In the genomic region with DNA sequence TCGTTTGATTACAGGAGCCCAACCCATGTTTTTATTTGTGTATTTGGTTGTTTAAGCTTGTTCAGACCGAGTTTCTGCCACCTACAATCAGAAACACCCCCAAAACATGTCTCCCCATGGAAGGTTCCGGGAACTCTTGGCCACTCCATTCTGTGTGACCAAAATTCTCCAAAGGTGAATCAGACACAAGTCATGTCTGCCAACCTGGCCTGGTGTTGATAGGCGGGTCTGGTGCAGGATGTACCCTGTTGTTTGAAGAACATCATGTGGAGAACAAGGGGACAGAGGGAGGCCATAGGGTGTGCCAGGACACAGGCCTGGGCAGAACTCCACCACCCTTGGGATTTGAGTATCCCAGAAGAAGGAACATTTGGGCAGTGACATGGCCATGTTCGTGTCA, we compare ENCODE assay signal across 19 cellular contexts. TPM values are rescaled to one million over a fixed set of nuclear protein-coding genes. Genes with fewer than 3 reads are reported as not detected.
DNase-seq lines count a peak whose midpoint lies in the region; ATAC-seq and TF ChIP-seq lines count a peak whose summit lies in the region.
"Had no signal": no experiment of that assay in that cellular context is flagged by ENCODE, and none has a peak within 500 bp of the region (broad histone marks: within the 10 kb centered on the region; RNA-seq: fewer than 3 reads in every experiment).

No MANE protein-coding gene starts in this region.

- in situ Hi-C loops in mammary epithelial cell (cut with MboI; ENCODE audit: low sequenced_read_pairs in 2 of 2) (no loop called here), G401 (cut with HindIII; ENCODE audit: low sequenced_read_pairs) (no loop called here)

- H3K36me3 ChIP-seq in Loucy (ENCODE audit: insufficient read depth, low read length) = no peaks in the 10 kb centered on the region
- no peaks in the 10 kb centered on the region for H3K36me3 ChIP-seq in mammary epithelial cell (ENCODE audit: insufficient read depth, low read length)
- H3K36me3 ChIP-seq in stomach = no peaks in the 10 kb centered on the region
- H3K36me3 ChIP-seq: adrenal gland had no signal

- no peaks in the 10 kb centered on the region for H3F3A ChIP-seq in Loucy (ENCODE audit: low read depth)

- no peak for TF ChIP-seq CTCF in Loucy (conservative IDR thresholded peaks at IDR 0.05; ENCODE audit: low read length)
- no peak for TF ChIP-seq CTCF in mammary epithelial cell (conservative IDR thresholded peaks at IDR 0.05 in 1 of 2, IDR thresholded peaks at IDR 0.05 in 1 of 2; ENCODE audit: extremely low read depth in 1 of 2, insufficient read depth in 1 of 2, low read depth in 1 of 2, low read length in 2 of 2)
- no peak for TF ChIP-seq CTCF in stomach (IDR thresholded peaks at IDR 0.05)

- H3K4me1 ChIP-seq in Loucy (ENCODE audit: insufficient read depth, low read length, poor library complexity, severe bottlenecking) (peaks cover 5% of the 10 kb centered on the region), mammary epithelial cell (ENCODE audit: insufficient read depth, low read length) (peaks cover 4% of the 10 kb centered on the region), stomach (no peaks in the 10 kb centered on the region)
- H3K4me1 ChIP-seq: adrenal gland had no signal

- dilution Hi-C loops in mammary epithelial cell (cut with HindIII; ENCODE audit: low sequenced_read_pairs) = loop anchor here (10.0 kb wide), 1 partner anchor 223 kb away; a partner anchor contains a TSS

- no peak for TF ChIP-seq POLR2A in stomach (IDR thresholded peaks at IDR 0.05)

- CTCF ChIA-PET in mammary epithelial cell (lab: Charles Lee; ENCODE audit: low non-redundant PET) = no interaction called here

- intact Hi-C loops in Right ventricle myocardium superior (cut with DNase I) = no loop called here
- intact Hi-C loops in Right ventricle myocardium inferior (cut with DNase I) = no loop called here
- intact Hi-C loops in mammary epithelial cell (cut with micrococcal nuclease) = no loop called here
- intact Hi-C loops in stomach (cut with DNase I; ENCODE audit: low total_unique reads) = no loop called here

- H3K4me2 ChIP-seq in Loucy (ENCODE audit: low read depth, low read length, poor library complexity, severe bottlenecking) = no peak overlapping the region
- H3K4me2 ChIP-seq in mammary epithelial cell (ENCODE audit: insufficient read depth, low read depth, low read length) = no peak overlapping the region

- 68% methylated on average over 4 of the region's 5 CpGs for WGBS in mammary epithelial cell (ENCODE audit: low coverage, missing lambda C conversion rate)
- 68 to 81% (median 73%) methylated on average over 5 of the region's 5 CpGs for WGBS in stomach, 5 donors

- H3K9ac ChIP-seq in Loucy (ENCODE audit: low read depth, low read length, poor library complexity, severe bottlenecking) (no peak overlapping the region), mammary epithelial cell (ENCODE audit: insufficient read depth, low read length) (no peak overlapping the region)

- H3K9me3 ChIP-seq in Loucy (ENCODE audit: insufficient read depth, low read depth, low read length) (no peaks in the 10 kb centered on the region), mammary epithelial cell (replicated peaks; ENCODE audit: insufficient read depth, low read length) (no peaks in the 10 kb centered on the region), stomach (no peaks in the 10 kb centered on the region)
- H3K9me3 ChIP-seq: adrenal gland had no signal

- H3K27me3 ChIP-seq in Loucy (ENCODE audit: insufficient read depth, low read length, poor library complexity, severe bottlenecking) (no peaks in the 10 kb centered on the region), mammary epithelial cell (ENCODE audit: insufficient read depth, low read length) (no peaks in the 10 kb centered on the region), stomach (peaks cover 0 to 19% (median 5%) of the 10 kb centered on the region in 3 donors)
- H3K27me3 ChIP-seq: adrenal gland had no signal

- no peak for TF ChIP-seq EP300 in stomach (IDR thresholded peaks at IDR 0.05)

- no peaks in the 10 kb centered on the region for H3K9me2 ChIP-seq in Loucy (replicated peaks; ENCODE audit: low read depth, low read length)

- BruUV-seq in mammary epithelial cell (replicated peaks; lab: Mats Ljungman, UMichigan) = no TSS peak

- H4K20me1 ChIP-seq in Loucy (ENCODE audit: insufficient read depth, low read length, poor library complexity, severe bottlenecking) (no peaks in the 10 kb centered on the region), mammary epithelial cell (ENCODE audit: insufficient read depth, low read length) (no peaks in the 10 kb centered on the region)

- no peak overlapping the region for H3K4me3 ChIP-seq in Loucy (ENCODE audit: low read length, poor library complexity, severe bottlenecking)
- no peak overlapping the region for H3K4me3 ChIP-seq in mammary epithelial cell (replicated peaks in 1 of 3; ENCODE audit: insufficient read depth in 1 of 3, low read depth in 2 of 3, low read length in 3 of 3)
- no peak overlapping the region for H3K4me3 ChIP-seq in stomach
- H3K4me3 ChIP-seq: adrenal gland had no signal

- H2AFZ ChIP-seq in Loucy (ENCODE audit: low read length) = 0 out of 2 replicates have a peak overlapping the region, but pooled peaks have one; percentile 33
- H2AFZ ChIP-seq in mammary epithelial cell (ENCODE audit: low read depth, low read length) = peak overlapping the region; percentile 21

- DNase-seq in Right ventricle myocardium superior = no peak
- no peak for DNase-seq in Right ventricle myocardium inferior (ENCODE audit: missing footprints)
- DNase-seq in mammary epithelial cell = no peak
- DNase-seq in stomach = peak; percentile 30
- DNase-seq in T1000 (lab: John Stamatoyannopoulos, UW) = no peak
- DNase-seq in CD1c-positive myeloid dendritic cell (ENCODE audit: extremely low spot score) = no peak
- DNase-seq in G401 (ENCODE audit: low spot score) = no peak
- DNase-seq: activated CD4-positive, alpha-beta memory T cell treated with anti-CD3 and anti-CD28 coated beads, Interleukin-2, amount 10 ng/mL, durations not matched to agents 7 days and 5 days; activated CD4-positive, CD25-positive, alpha-beta regulatory T cell treated with anti-CD3 and anti-CD28 coated beads, Interleukin-2, amount 50 U/mL, for 72 hours; activated gamma-delta T cell; adrenal gland; head of caudate nucleus; naive B cell; NCI-H1694 treated with DMSO at 0.1 percent for 48 hours; nucleus accumbens; small intestine had no signal

- ATAC-seq in Right ventricle myocardium superior (ENCODE audit: poor library complexity) (peak; percentile 27), Right ventricle myocardium inferior (no peak)

- H3K79me2 ChIP-seq in Loucy (ENCODE audit: insufficient read depth, low read length) = no peaks in the 10 kb centered on the region
- no peaks in the 10 kb centered on the region for H3K79me2 ChIP-seq in mammary epithelial cell (ENCODE audit: insufficient read depth, low read length)

- H3K27ac ChIP-seq in mammary epithelial cell (ENCODE audit: insufficient read depth, low read depth, low read length) (no peak overlapping the region), stomach (no peak overlapping the region)
- H3K27ac ChIP-seq: adrenal gland had no signal

RNA-seq across cellular contexts. Expression of a gene that starts 33.5 kb away (rescaled TPM):
- not detected for total RNA-seq in Right ventricle myocardium superior
- total RNA-seq in Right ventricle myocardium inferior = not detected
- total RNA-seq in mammary epithelial cell = not detected
- polyA plus RNA-seq in mammary epithelial cell = not detected
- not detected for polyA minus RNA-seq in mammary epithelial cell
- 1 to 10 TPM in 1 of 5 donors, under 1 TPM in 3, not detected in 1; under 0.01 to 3.1 (median 0.24) TPM for total RNA-seq in stomach
- polyA plus RNA-seq in stomach = under 1 TPM; 0.38 to 0.92 (median 0.50) TPM
- 0.10 TPM in 1 of 2 replicates, not detected in the other for total RNA-seq in G401 (2014; rRNA removed; shearing (Covaris generic))
- total RNA-seq: fibroblast of villous mesenchyme had no signal
- polyA plus RNA-seq: BJ had no signal
